ENCODE assay signal across 27 cellular contexts in the genomic region with DNA sequence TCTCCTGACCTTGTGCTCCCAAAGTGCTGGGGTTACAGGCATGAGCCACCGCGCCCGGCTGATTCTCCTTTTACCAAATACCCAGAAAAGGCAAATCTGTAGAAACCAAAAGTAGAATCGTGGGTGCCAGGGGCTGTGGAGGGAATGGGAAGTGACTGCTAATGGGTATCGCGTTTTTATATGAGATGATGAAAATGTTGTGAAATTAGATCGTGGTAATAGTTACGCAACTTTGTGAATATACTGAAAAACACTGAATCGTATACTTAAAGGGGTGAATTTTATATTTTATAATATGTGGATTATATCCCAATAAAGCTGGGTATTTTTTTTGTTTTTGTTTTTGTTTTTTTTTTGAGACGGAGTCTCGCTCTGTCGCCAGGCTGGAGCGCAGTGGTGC. TPM values are rescaled to one million over a fixed set of nuclear protein-coding genes. Genes with fewer than 3 reads are reported as not detected.
"Had no signal": no experiment of that assay in that cellular context is flagged by ENCODE, and none has a peak within 500 bp of the region (broad histone marks: within the 10 kb centered on the region; RNA-seq: fewer than 3 reads in every experiment).

No MANE protein-coding gene starts in this region.

- H3K27ac ChIP-seq: heart right ventricle, neutrophil, pancreas, psoas muscle, right atrium auricular region, testis, vagina, WERI-Rb-1 had no signal

- H3K9me3 Mint-ChIP-seq: activated T-cell treated with anti-CD3 and anti-CD28 coated beads, Interleukin-2, amount 50 U/mL, for 24 hours; activated T-helper 17 cell treated with anti-CD3 and anti-CD28 coated beads, Interleukin-2, amount 50 U/mL, for 72 hours; nephron; stimulated activated effector memory CD8-positive, alpha-beta T cell treated with anti-CD3 and anti-CD28 coated beads, Interleukin-12 subunit alpha, Interleukin-12 subunit beta, amount 100 ng/mL, for 72 hours had no signal

- H3K4me1 Mint-ChIP-seq: activated T-helper 17 cell treated with anti-CD3 and anti-CD28 coated beads, Interleukin-2, amount 50 U/mL, for 72 hours; memory B cell; stimulated activated effector memory CD8-positive, alpha-beta T cell treated with anti-CD3 and anti-CD28 coated beads, Interleukin-12 subunit alpha, Interleukin-12 subunit beta, amount 100 ng/mL, for 72 hours had no signal

- ATAC-seq: activated T-helper 17 cell treated with anti-CD3 and anti-CD28 coated beads, Interleukin-2, amount 50 U/mL, for 72 hours; heart right ventricle; left cardiac atrium; pancreas; psoas muscle; stimulated activated effector memory CD8-positive, alpha-beta T cell treated with anti-CD3 and anti-CD28 coated beads, Interleukin-12 subunit alpha, Interleukin-12 subunit beta, amount 100 ng/mL, for 72 hours had no signal

- H3K9me3 ChIP-seq: neutrophil, pancreas, psoas muscle, right atrium auricular region, testis, vagina had no signal

- H3K36me3 Mint-ChIP-seq: activated naive CD8-positive, alpha-beta T cell; memory B cell; stimulated activated effector memory CD8-positive, alpha-beta T cell treated with anti-CD3 and anti-CD28 coated beads, Interleukin-12 subunit alpha, Interleukin-12 subunit beta, amount 100 ng/mL, for 72 hours had no signal

- H3K4me3 Mint-ChIP-seq: activated naive CD8-positive, alpha-beta T cell; activated T-cell treated with anti-CD3 and anti-CD28 coated beads, Interleukin-2, amount 50 U/mL, for 24 hours; activated T-helper 17 cell treated with anti-CD3 and anti-CD28 coated beads, Interleukin-2, amount 50 U/mL, for 72 hours; memory B cell; nephron; stimulated activated effector memory CD8-positive, alpha-beta T cell treated with anti-CD3 and anti-CD28 coated beads, Interleukin-12 subunit alpha, Interleukin-12 subunit beta, amount 100 ng/mL, for 72 hours had no signal

- DNase-seq: activated CD4-positive, alpha-beta T cell treated with anti-CD3 and anti-CD28 coated beads, Interleukin-2, amount 50 U/mL, for 1 hour; activated CD4-positive, CD25-positive, alpha-beta regulatory T cell treated with anti-CD3 and anti-CD28 coated beads, Interleukin-2, amount 50 U/mL, for 72 hours; activated CD8-positive, alpha-beta memory T cell treated with anti-CD3 and anti-CD28 coated beads for 24 hours; activated CD8-positive, alpha-beta memory T cell treated with anti-CD3 and anti-CD28 coated beads, Interleukin-2, amount 50 U/mL, for 4 hours; activated T-cell treated with anti-CD3 and anti-CD28 coated beads, Interleukin-2, amount 50 U/mL, for 24 hours; central memory CD4-positive, alpha-beta T cell; dermis blood vessel endothelial cell; effector CD8-positive, alpha-beta T cell; erythroblast; foreskin fibroblast; heart right ventricle; islet precursor cell; left cardiac atrium; pancreas; psoas muscle; stimulated activated CD4-positive, alpha-beta T cell treated with anti-CD3 and anti-CD28 coated beads, Interleukin-1b, Interleukin-23, amount 100 ng/mL, for 48 hours; testis; trophoblast cell; WERI-Rb-1 had no signal

- H3K4me3 ChIP-seq: heart right ventricle, pancreas, psoas muscle, right atrium auricular region, testis, vagina had no signal

- H3K27ac Mint-ChIP-seq: activated naive CD8-positive, alpha-beta T cell; activated T-cell treated with anti-CD3 and anti-CD28 coated beads, Interleukin-2, amount 50 U/mL, for 24 hours; activated T-helper 17 cell treated with anti-CD3 and anti-CD28 coated beads, Interleukin-2, amount 50 U/mL, for 72 hours; memory B cell; nephron; stimulated activated effector memory CD8-positive, alpha-beta T cell treated with anti-CD3 and anti-CD28 coated beads, Interleukin-12 subunit alpha, Interleukin-12 subunit beta, amount 100 ng/mL, for 72 hours had no signal

- H3K27me3 ChIP-seq: pancreas, right atrium auricular region, testis, vagina had no signal

- H3K4me1 ChIP-seq: heart right ventricle, pancreas, psoas muscle, right atrium auricular region, testis, vagina had no signal

- H3K36me3 ChIP-seq: heart right ventricle, neutrophil, pancreas, right atrium auricular region, vagina, WERI-Rb-1 had no signal

RNA-seq across cellular contexts. Expression of a gene that starts 48.2 kb away (rescaled TPM):
- total RNA-seq: activated T-helper 17 cell treated with anti-CD3 and anti-CD28 coated beads, Interleukin-2, amount 50 U/mL, for 72 hours had no signal
